In the genomic region with DNA sequence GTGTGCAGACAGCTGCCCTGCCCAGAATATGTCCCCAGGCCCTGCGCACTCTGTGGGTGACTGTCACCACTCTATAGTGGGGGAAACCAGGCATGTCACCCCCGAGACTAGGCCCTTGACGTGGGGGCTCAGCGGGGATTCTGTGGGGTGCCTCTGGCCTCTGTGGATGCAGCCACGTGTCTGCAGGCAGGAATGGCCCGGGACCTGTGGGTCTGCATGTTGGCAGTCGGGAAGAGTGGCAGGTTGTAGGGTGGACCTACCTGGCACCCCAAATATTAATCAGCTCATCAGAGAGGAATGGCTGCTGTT, we compare ENCODE assay signal across 13 cellular contexts. TPM values are rescaled to one million over a fixed set of nuclear protein-coding genes. Genes with fewer than 3 reads are reported as not detected.
DNase-seq lines count a peak whose midpoint lies in the region; ATAC-seq and TF ChIP-seq lines count a peak whose summit lies in the region.
"Had no signal": no experiment of that assay in that cellular context is flagged by ENCODE, and none has a peak within 500 bp of the region (broad histone marks: within the 10 kb centered on the region; RNA-seq: fewer than 3 reads in every experiment).

No MANE protein-coding gene starts in this region.

- H3K27me3 ChIP-seq in CD4-positive, CD25-positive, alpha-beta regulatory T cell (ENCODE audit: control insufficient read depth, insufficient read depth, low read length): no peaks in the 10 kb centered on the region
- no peaks in the 10 kb centered on the region for H3K27me3 ChIP-seq in duodenal mucosa (ENCODE audit: control insufficient read depth in 1 of 2, insufficient read depth in 2 of 2, low read length in 2 of 2)

- peaks cover 9 to 75% (median 42%) of the 10 kb centered on the region in 4 donors for H3K4me1 Mint-ChIP-seq in CD4-positive, CD25-positive, alpha-beta regulatory T cell
- H3K4me1 Mint-ChIP-seq in natural killer cell: peaks cover 41 to 73% of the 10 kb centered on the region in 2 donors

- H3K4me1 ChIP-seq in CD4-positive, CD25-positive, alpha-beta regulatory T cell (ENCODE audit: control insufficient read depth, insufficient read depth, low read length, poor library complexity, severe bottlenecking): peaks cover 82% of the 10 kb centered on the region
- peaks cover 14 to 27% of the 10 kb centered on the region in 2 donors for H3K4me1 ChIP-seq in duodenal mucosa (ENCODE audit: control insufficient read depth in 1 of 2, insufficient read depth in 2 of 2, low read length in 2 of 2)

- H3K27ac ChIP-seq in CD4-positive, CD25-positive, alpha-beta regulatory T cell (ENCODE audit: insufficient read depth, low read length, poor library complexity, severe bottlenecking): peak overlapping the region; percentile 96
- H3K27ac ChIP-seq in KOPT-K1 (ENCODE audit: low read depth, low read length, poor library complexity, severe bottlenecking) (peak overlapping the region; percentile 76), duodenal mucosa (ENCODE audit: low read depth, low read length) (peak overlapping the region; percentile 53)

- CTCF ChIA-PET in HEK293T (lab: Yijun Ruan, JAX): no interaction called here

- peaks cover 35% of the 10 kb centered on the region for H3K36me3 Mint-ChIP-seq in CD4-positive, CD25-positive, alpha-beta regulatory T cell
- H3K36me3 Mint-ChIP-seq in natural killer cell: no peaks in the 10 kb centered on the region

- intact Hi-C loops in natural killer cell (cut with micrococcal nuclease): no loop called here

- H3K4me3 ChIP-seq in CD4-positive, CD25-positive, alpha-beta regulatory T cell (ENCODE audit: low read depth, low read length): peak overlapping the region; percentile 95
- peak overlapping the region; percentile 76 for H3K4me3 ChIP-seq in duodenal mucosa (ENCODE audit: low read depth in 1 of 2, low read length in 2 of 2)

- H3K4me3 Mint-ChIP-seq in CD4-positive, CD25-positive, alpha-beta regulatory T cell: peak overlapping the region; percentile 99 to 100 (median 100)
- H3K4me3 Mint-ChIP-seq in natural killer cell: peak overlapping the region; percentile 96
- H3K4me3 Mint-ChIP-seq: activated B cell treated with CpG ODN at 0.5 μM for 24 hours had no signal

- H3K9me3 ChIP-seq in CD4-positive, CD25-positive, alpha-beta regulatory T cell (ENCODE audit: control insufficient read depth in 2 of 2, low read length in 2 of 2): no peaks in the 10 kb centered on the region
- H3K9me3 ChIP-seq in KOPT-K1 (ENCODE audit: insufficient read depth, low read length, poor library complexity, severe bottlenecking): no peaks in the 10 kb centered on the region
- H3K9me3 ChIP-seq in duodenal mucosa (ENCODE audit: control insufficient read depth in 1 of 2, low read length in 2 of 2): no peaks in the 10 kb centered on the region

- H3K9me3 Mint-ChIP-seq in CD4-positive, CD25-positive, alpha-beta regulatory T cell: peaks cover 0 to 2% (median 0%) of the 10 kb centered on the region in 7 donors
- H3K9me3 Mint-ChIP-seq in natural killer cell: no peaks in the 10 kb centered on the region
- H3K9me3 Mint-ChIP-seq: activated B cell treated with CpG ODN at 0.5 μM for 24 hours had no signal

- H3K9ac ChIP-seq in duodenal mucosa (ENCODE audit: low read depth in 1 of 2, low read length in 2 of 2): peak overlapping the region; percentile 55 to 89

- no peak for ATAC-seq in CD4-positive, CD25-positive, alpha-beta regulatory T cell (ENCODE audit: low read depth in 2 of 2)
- ATAC-seq in natural killer cell (no peak), GM21381 (IDR thresholded peaks at IDR 0.05; ENCODE audit: unreplicated experiment) (no peak)

- peak in 1 of 3 donors; percentile 33 for DNase-seq in CD4-positive, CD25-positive, alpha-beta regulatory T cell
- no peak for DNase-seq in natural killer cell
- DNase-seq in DMS79 (lab: John Stamatoyannopoulos, UW): no peak
- DNase-seq in HEK293T (ENCODE audit: extremely low spot score): no peak
- no peak for DNase-seq in NCI-H1436 treated with DMSO at 0.1 percent for 48 hours (lab: John Stamatoyannopoulos, UW)
- DNase-seq: activated B cell treated with CpG ODN at 0.5 μM for 24 hours, caudate nucleus, COR-L47, head of caudate nucleus, MM.1S had no signal

- no peaks in the 10 kb centered on the region for H3K27me3 Mint-ChIP-seq in CD4-positive, CD25-positive, alpha-beta regulatory T cell
- H3K27me3 Mint-ChIP-seq in natural killer cell (ENCODE audit: low read depth in 2 of 2): no peaks in the 10 kb centered on the region
- H3K27me3 Mint-ChIP-seq: activated B cell treated with CpG ODN at 0.5 μM for 24 hours had no signal

- peak overlapping the region; percentile 99 to 100 (median 100) for H3K27ac Mint-ChIP-seq in CD4-positive, CD25-positive, alpha-beta regulatory T cell
- peak overlapping the region; percentile 92 to 95 for H3K27ac Mint-ChIP-seq in natural killer cell
- H3K27ac Mint-ChIP-seq: activated B cell treated with CpG ODN at 0.5 μM for 24 hours had no signal

- peaks cover 26% of the 10 kb centered on the region for H3K36me3 ChIP-seq in CD4-positive, CD25-positive, alpha-beta regulatory T cell (ENCODE audit: control insufficient read depth, insufficient read depth, low read length)
- H3K36me3 ChIP-seq in KOPT-K1 (ENCODE audit: insufficient read depth, low read length) (peaks cover 28% of the 10 kb centered on the region), duodenal mucosa (ENCODE audit: control insufficient read depth in 1 of 2, insufficient read depth in 2 of 2, low read length in 2 of 2) (peaks cover 0 to 11% of the 10 kb centered on the region in 2 donors)

- POLR2A ChIA-PET in HEK293T (lab: Yijun Ruan, JAX): no interaction called here

- TF ChIP-seq CTCF in natural killer cell (IDR thresholded peaks at IDR 0.05): no peak

TF ChIP-seq in HEK293T, 16 proteins besides CTCF, POLR2A, EP300 and RAD21:
- TF ChIP-seq ELF4 (IDR thresholded peaks at IDR 0.05) (no peak), BHLHE40 (IDR thresholded peaks at IDR 0.05; ENCODE audit: borderline replicate concordance) (no peak)
- TF ChIP-seq, protein P1, sequence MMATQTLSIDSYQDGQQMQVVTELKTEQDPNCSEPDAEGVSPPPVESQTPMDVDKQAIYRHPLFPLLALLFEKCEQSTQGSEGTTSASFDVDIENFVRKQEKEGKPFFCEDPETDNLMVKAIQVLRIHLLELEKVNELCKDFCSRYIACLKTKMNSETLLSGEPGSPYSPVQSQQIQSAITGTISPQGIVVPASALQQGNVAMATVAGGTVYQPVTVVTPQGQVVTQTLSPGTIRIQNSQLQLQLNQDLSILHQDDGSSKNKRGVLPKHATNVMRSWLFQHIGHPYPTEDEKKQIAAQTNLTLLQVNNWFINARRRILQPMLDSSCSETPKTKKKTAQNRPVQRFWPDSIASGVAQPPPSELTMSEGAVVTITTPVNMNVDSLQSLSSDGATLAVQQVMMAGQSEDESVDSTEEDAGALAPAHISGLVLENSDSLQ (IDR thresholded peaks at IDR 0.05): no peak

RNA-seq across cellular contexts. Expression of gene IL32, which starts 1.0 kb away (rescaled TPM):
- total RNA-seq in CD4-positive, CD25-positive, alpha-beta regulatory T cell: 1,611 TPM
- 1,000 to 10,000 TPM; 3,219 to 6,021 (median 4,004) TPM for polyA plus RNA-seq in CD4-positive, CD25-positive, alpha-beta regulatory T cell
- total RNA-seq in natural killer cell: 100 to 1,000 TPM; 305 to 562 (median 319) TPM

RNA-seq across cellular contexts. Expression of gene MMP25, which starts 20.0 kb away (rescaled TPM):
- total RNA-seq in CD4-positive, CD25-positive, alpha-beta regulatory T cell: 1.6 TPM
- polyA plus RNA-seq in CD4-positive, CD25-positive, alpha-beta regulatory T cell: 1 to 10 TPM in 1 of 4 donors, under 1 TPM in 2, not detected in 1; 0.16 to 1.0 (median 0.29) TPM
- total RNA-seq in natural killer cell: 10 to 100 TPM in 1 of 3 donors, 1 to 10 TPM in 2; 2.0 to 62.2 (median 5.6) TPM

RNA-seq across cellular contexts. Expression of gene BICDL2, which starts 29.6 kb away (rescaled TPM):
- total RNA-seq in CD4-positive, CD25-positive, alpha-beta regulatory T cell: not detected
- not detected for polyA plus RNA-seq in CD4-positive, CD25-positive, alpha-beta regulatory T cell
- not detected for total RNA-seq in natural killer cell
- total RNA-seq: activated B cell treated with CpG ODN at 0.5 μM for 24 hours had no signal

RNA-seq across cellular contexts. Expression of gene ZSCAN10, which starts 32.7 kb away (rescaled TPM):
- 0.81 TPM for total RNA-seq in CD4-positive, CD25-positive, alpha-beta regulatory T cell
- not detected for polyA plus RNA-seq in CD4-positive, CD25-positive, alpha-beta regulatory T cell
- under 1 TPM; 0.65 to 0.96 (median 0.77) TPM for total RNA-seq in natural killer cell
- total RNA-seq: activated B cell treated with CpG ODN at 0.5 μM for 24 hours had no signal

RNA-seq across cellular contexts. Expression of gene THOC6, which starts 42.6 kb away (rescaled TPM):
- total RNA-seq in CD4-positive, CD25-positive, alpha-beta regulatory T cell: 16.2 TPM
- 10 to 100 TPM; 37.1 to 49.2 (median 41.0) TPM for polyA plus RNA-seq in CD4-positive, CD25-positive, alpha-beta regulatory T cell
- total RNA-seq in natural killer cell: 10 to 100 TPM; 17.1 to 21.5 (median 17.2) TPM
